1 cellular context compared by ENCODE assay signal in genomic region chr14:71231521-71232393, GRCh38.
TF ChIP-seq lines count a peak whose summit lies in the region.

No MANE protein-coding gene starts in this region.

TF ChIP-seq in HCT116, 20 proteins besides CTCF, POLR2A, EP300 and RAD21 (continued from another document):
- TF ChIP-seq, protein P1, sequence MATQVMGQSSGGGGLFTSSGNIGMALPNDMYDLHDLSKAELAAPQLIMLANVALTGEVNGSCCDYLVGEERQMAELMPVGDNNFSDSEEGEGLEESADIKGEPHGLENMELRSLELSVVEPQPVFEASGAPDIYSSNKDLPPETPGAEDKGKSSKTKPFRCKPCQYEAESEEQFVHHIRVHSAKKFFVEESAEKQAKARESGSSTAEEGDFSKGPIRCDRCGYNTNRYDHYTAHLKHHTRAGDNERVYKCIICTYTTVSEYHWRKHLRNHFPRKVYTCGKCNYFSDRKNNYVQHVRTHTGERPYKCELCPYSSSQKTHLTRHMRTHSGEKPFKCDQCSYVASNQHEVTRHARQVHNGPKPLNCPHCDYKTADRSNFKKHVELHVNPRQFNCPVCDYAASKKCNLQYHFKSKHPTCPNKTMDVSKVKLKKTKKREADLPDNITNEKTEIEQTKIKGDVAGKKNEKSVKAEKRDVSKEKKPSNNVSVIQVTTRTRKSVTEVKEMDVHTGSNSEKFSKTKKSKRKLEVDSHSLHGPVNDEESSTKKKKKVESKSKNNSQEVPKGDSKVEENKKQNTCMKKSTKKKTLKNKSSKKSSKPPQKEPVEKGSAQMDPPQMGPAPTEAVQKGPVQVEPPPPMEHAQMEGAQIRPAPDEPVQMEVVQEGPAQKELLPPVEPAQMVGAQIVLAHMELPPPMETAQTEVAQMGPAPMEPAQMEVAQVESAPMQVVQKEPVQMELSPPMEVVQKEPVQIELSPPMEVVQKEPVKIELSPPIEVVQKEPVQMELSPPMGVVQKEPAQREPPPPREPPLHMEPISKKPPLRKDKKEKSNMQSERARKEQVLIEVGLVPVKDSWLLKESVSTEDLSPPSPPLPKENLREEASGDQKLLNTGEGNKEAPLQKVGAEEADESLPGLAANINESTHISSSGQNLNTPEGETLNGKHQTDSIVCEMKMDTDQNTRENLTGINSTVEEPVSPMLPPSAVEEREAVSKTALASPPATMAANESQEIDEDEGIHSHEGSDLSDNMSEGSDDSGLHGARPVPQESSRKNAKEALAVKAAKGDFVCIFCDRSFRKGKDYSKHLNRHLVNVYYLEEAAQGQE (IDR thresholded peaks at IDR 0.05; ENCODE audit: low read depth): no peak
- TF ChIP-seq EGR1 (IDR thresholded peaks at IDR 0.05; ENCODE audit: low read depth) (no peak), EZH2phosphoT487 (IDR thresholded peaks at IDR 0.05; ENCODE audit: borderline replicate concordance) (no peak), FOSL1 (IDR thresholded peaks at IDR 0.05; ENCODE audit: low read depth) (no peak), SP1 (IDR thresholded peaks at IDR 0.05; ENCODE audit: low read depth) (no peak), ELF1 (IDR thresholded peaks at IDR 0.05; ENCODE audit: borderline replicate concordance, low read depth) (no peak), EZH2 (IDR thresholded peaks at IDR 0.05) (no peak), CBX3 (IDR thresholded peaks at IDR 0.05; ENCODE audit: low read depth) (no peak)
